8 cellular contexts compared by ENCODE assay signal in the genomic region with DNA sequence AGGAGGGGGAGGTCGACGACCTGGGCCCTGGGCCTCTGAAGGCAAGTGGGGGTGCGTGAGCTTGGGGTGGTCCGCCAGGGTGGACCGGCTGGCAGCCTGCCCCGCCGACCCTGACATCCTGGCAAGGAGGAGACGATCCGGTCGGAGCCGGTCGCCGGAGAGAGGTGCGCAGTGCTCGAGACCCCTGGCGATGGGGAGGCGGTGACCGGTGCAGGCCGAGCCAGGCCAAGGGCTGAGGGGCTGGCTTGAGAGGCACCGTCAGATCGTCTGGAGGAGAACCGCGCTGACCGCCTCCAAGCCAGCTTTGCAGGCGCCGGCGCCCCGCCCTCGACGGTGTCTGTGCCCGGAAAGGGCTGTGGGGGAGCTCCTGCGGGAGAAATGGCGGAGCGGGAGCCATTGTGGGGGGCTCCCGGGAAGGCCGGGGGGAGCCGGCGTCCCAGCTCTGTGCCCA. TPM values are rescaled to one million over a fixed set of nuclear protein-coding genes. Genes with fewer than 3 reads are reported as not detected.
DNase-seq lines count a peak whose midpoint lies in the region; ATAC-seq, FAIRE-seq and TF ChIP-seq lines count a peak whose summit lies in the region.

No MANE protein-coding gene starts in this region.

- CTCF ChIA-PET in A549 (lab: Yijun Ruan, JAX), result interaction anchor here (1.3 kb wide), 1 partner anchor 12 kb away, joined by 3 read pairs; no protein-coding TSS in a partner anchor
- CTCF ChIA-PET in PC-3 (lab: Charles Lee), result no interaction called here

- no peaks in the 10 kb centered on the region for H3K27me3 ChIP-seq in PC-3 (ENCODE audit: low read length)

- H3F3A ChIP-seq in PC-3 (ENCODE audit: low read length, unreplicated experiment), result no peaks in the 10 kb centered on the region

- no peak for FAIRE-seq in A549 (lab: Jason Lieb, UNC)

- intact Hi-C loops in PC-3 (cut with micrococcal nuclease), result no loop called here

- H3K79me2 ChIP-seq in PC-3 (ENCODE audit: low read length), result no peaks in the 10 kb centered on the region

- H3K4me2 ChIP-seq in A549 (peak overlapping the region; percentile 66), PC-3 (ENCODE audit: low read length) (no peak overlapping the region)

- ATAC-seq in A549 (peak; percentile 73 to 86; a peak in 5 of 6 replicates), HG03095 (IDR thresholded peaks at IDR 0.05; ENCODE audit: unreplicated experiment) (peak; percentile 59), PC-3 (no peak), GM21423 (IDR thresholded peaks at IDR 0.05; ENCODE audit: unreplicated experiment) (no peak)

- H3K9me3 ChIP-seq in A549 (no peaks in the 10 kb centered on the region), PC-3 (ENCODE audit: low read length) (no peaks in the 10 kb centered on the region)

- H2AFZ ChIP-seq in PC-3 (ENCODE audit: low read length), result no peak overlapping the region

- TF ChIP-seq POLR2A in A549 (IDR thresholded peaks at IDR 0.05; ENCODE audit: low read length), result no peak

- TF ChIP-seq RAD21 in A549 (conservative IDR thresholded peaks at IDR 0.05 in 1 of 2, IDR thresholded peaks at IDR 0.05 in 1 of 2), result no peak

- BruUV-seq in PC-3 (replicated peaks; lab: Mats Ljungman, UMichigan), result no TSS peak

- no peak for TF ChIP-seq EP300 in A549 (IDR thresholded peaks at IDR 0.05)

- no peaks in the 10 kb centered on the region for H3K36me3 ChIP-seq in PC-3 (ENCODE audit: low read depth, low read length)

- POLR2A ChIA-PET in A549 (lab: Yijun Ruan, JAX), result interaction anchor here (0.6 kb wide), 1 partner anchor 9 kb away, joined by 3 read pairs; no protein-coding TSS in a partner anchor
- POLR2A ChIA-PET in PC-3 (lab: Charles Lee; ENCODE audit: unreplicated experiment), result no interaction called here

- H3K4me1 ChIP-seq in A549, result no peaks in the 10 kb centered on the region
- no peaks in the 10 kb centered on the region for H3K4me1 ChIP-seq in PC-3 (ENCODE audit: insufficient read depth, low read length)

- 47% methylated on average over 14 of the region's 38 CpGs for WGBS in A549 (ENCODE audit: missing lambda C conversion rate)

- no peak overlapping the region for H3K9ac ChIP-seq in PC-3 (ENCODE audit: low read length)

- H4K20me1 ChIP-seq in PC-3 (ENCODE audit: low read length), result no peaks in the 10 kb centered on the region

- TF ChIP-seq CTCF in A549 (IDR thresholded peaks at IDR 0.05) (no peak), astrocyte of the spinal cord (IDR thresholded peaks at IDR 0.05; ENCODE audit: low read depth, low read length) (no peak), PC-3 (conservative IDR thresholded peaks at IDR 0.05; ENCODE audit: low read depth, low read length) (no peak)

- in situ Hi-C loops in astrocyte of the spinal cord (cut with HindIII; ENCODE audit: low sequenced_read_pairs), result no loop called here

- no peaks in the 10 kb centered on the region for H3K9me2 ChIP-seq in PC-3 (replicated peaks; ENCODE audit: low read length)

- DNase-seq in A549 (ENCODE audit: low read depth in 1 of 2, low spot score in 1 of 2) (no peak), astrocyte of the spinal cord (ENCODE audit: low read depth, low spot score) (peak; percentile 11), iPS-NIHi7 (ENCODE audit: extremely low spot score) (peak; percentile 18), PC-3 (no peak), NCI-H1417 treated with DMSO at 0.1 percent for 48 hours (lab: John Stamatoyannopoulos, UW) (no peak)
- DNase-seq in stimulated activated CD8-positive, alpha-beta memory T cell treated with anti-CD3 and anti-CD28 coated beads, Interleukin-4, amount 100 ng/mL, for 48 hours, result peak; percentile 27

- H3K27ac ChIP-seq in A549, result peak overlapping the region in 1 of 2 experiments; percentile 78; a peak in 3 of 6 replicates
- H3K27ac ChIP-seq in PC-3 (ENCODE audit: low read length), result no peak overlapping the region

- H3K4me3 ChIP-seq in A549, result peak overlapping the region; percentile 52
- H3K4me3 ChIP-seq in astrocyte of the spinal cord (ENCODE audit: low read depth, low read length), result peak overlapping the region; percentile 54
- H3K4me3 ChIP-seq in PC-3 (ENCODE audit: low read length), result no peak overlapping the region

TF ChIP-seq in A549, 52 proteins besides CTCF, POLR2A, EP300 and RAD21:
- TF ChIP-seq CBX8 (IDR thresholded peaks at IDR 0.05), result no peak
- TF ChIP-seq, protein P1, sequence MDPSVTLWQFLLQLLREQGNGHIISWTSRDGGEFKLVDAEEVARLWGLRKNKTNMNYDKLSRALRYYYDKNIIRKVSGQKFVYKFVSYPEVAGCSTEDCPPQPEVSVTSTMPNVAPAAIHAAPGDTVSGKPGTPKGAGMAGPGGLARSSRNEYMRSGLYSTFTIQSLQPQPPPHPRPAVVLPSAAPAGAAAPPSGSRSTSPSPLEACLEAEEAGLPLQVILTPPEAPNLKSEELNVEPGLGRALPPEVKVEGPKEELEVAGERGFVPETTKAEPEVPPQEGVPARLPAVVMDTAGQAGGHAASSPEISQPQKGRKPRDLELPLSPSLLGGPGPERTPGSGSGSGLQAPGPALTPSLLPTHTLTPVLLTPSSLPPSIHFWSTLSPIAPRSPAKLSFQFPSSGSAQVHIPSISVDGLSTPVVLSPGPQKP (IDR thresholded peaks at IDR 0.05; ENCODE audit: low read depth, low read length), result no peak
- TF ChIP-seq FOSL2 (IDR thresholded peaks at IDR 0.05), result no peak
- no peak for TF ChIP-seq FOSL2 (CRISPR knock-in tag; IDR thresholded peaks at IDR 0.05)
- TF ChIP-seq FOSB (CRISPR knock-in tag; IDR thresholded peaks at IDR 0.05), result no peak
- TF ChIP-seq, protein P2, sequence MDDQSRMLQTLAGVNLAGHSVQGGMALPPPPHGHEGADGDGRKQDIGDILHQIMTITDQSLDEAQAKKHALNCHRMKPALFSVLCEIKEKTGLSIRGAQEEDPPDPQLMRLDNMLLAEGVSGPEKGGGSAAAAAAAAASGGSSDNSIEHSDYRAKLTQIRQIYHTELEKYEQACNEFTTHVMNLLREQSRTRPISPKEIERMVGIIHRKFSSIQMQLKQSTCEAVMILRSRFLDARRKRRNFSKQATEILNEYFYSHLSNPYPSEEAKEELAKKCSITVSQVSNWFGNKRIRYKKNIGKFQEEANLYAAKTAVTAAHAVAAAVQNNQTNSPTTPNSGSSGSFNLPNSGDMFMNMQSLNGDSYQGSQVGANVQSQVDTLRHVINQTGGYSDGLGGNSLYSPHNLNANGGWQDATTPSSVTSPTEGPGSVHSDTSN (IDR thresholded peaks at IDR 0.05), result no peak
- TF ChIP-seq TP53 (CRISPR knock-in tag; IDR thresholded peaks at IDR 0.05), result no peak
- no peak for TF ChIP-seq MYC (IDR thresholded peaks at IDR 0.05; ENCODE audit: borderline replicate concordance, low read length)
- no peak for TF ChIP-seq NPAS2 (CRISPR knock-in tag; IDR thresholded peaks at IDR 0.05; ENCODE audit: borderline replicate concordance)
- TF ChIP-seq HOXB5 (CRISPR knock-in tag; IDR thresholded peaks at IDR 0.05), result no peak
- no peak for TF ChIP-seq RFX5 (IDR thresholded peaks at IDR 0.05)
- no peak for TF ChIP-seq POLR2AphosphoS2 (conservative IDR thresholded peaks at IDR 0.05; ENCODE audit: low read length)
- TF ChIP-seq RNF2 (IDR thresholded peaks at IDR 0.05; ENCODE audit: borderline replicate concordance, low read depth), result no peak
- TF ChIP-seq ZFP36 (IDR thresholded peaks at IDR 0.05; ENCODE audit: borderline replicate concordance, partially characterized antibody), result no peak
- no peak for TF ChIP-seq MAZ (IDR thresholded peaks at IDR 0.05; ENCODE audit: borderline replicate concordance, low read depth, low read length)
- TF ChIP-seq HDAC2 (IDR thresholded peaks at IDR 0.05), result no peak
- TF ChIP-seq CHD2 (IDR thresholded peaks at IDR 0.05; ENCODE audit: low read length, partially characterized antibody), result no peak
- TF ChIP-seq ZC3H11A (IDR thresholded peaks at IDR 0.05), result no peak

RNA-seq across cellular contexts. Expression of gene GPRASP3, which starts 25.6 kb away (rescaled TPM):
- polyA plus RNA-seq in A549 (2011; rRNA removed) (4.4 and 4.6 TPM in 2 replicates), A549 (2017; fragmentation: RNase III; extraction: RNeasy Plus Mini Kit Qiagen cat#74134 plus additional on column Dnase treatment) (4.7 to 5.0 TPM (median 4.9 TPM) in 3 replicates)
- 1.0 and 1.5 TPM in 2 replicates for polyA plus RNA-seq in A549 (2012; cell fraction: cytosol; rRNA removed)
- polyA plus RNA-seq in A549 (2012; cell fraction: nucleus; rRNA removed), result 0.64 and 1.1 TPM in 2 replicates
- 4.8 and 5.0 TPM in 2 replicates for polyA minus RNA-seq in A549 (2011; rRNA and poly(A)+ RNA removed)
- 1.4 and 1.6 TPM in 2 replicates for total RNA-seq in PC-3 (2014; rRNA removed)

RNA-seq across cellular contexts. Expression of gene GPRASP2, which starts 33.9 kb away (rescaled TPM):
- 6.3 and 6.7 TPM in 2 replicates for polyA plus RNA-seq in A549 (2011; rRNA removed)
- 3.3 and 3.6 TPM in 2 replicates for polyA plus RNA-seq in A549 (2012; cell fraction: cytosol; rRNA removed)
- polyA plus RNA-seq in A549 (2012; cell fraction: nucleus; rRNA removed), result 2.5 and 3.6 TPM in 2 replicates
- polyA plus RNA-seq in A549 (2017; fragmentation: RNase III; extraction: RNeasy Plus Mini Kit Qiagen cat#74134 plus additional on column Dnase treatment), result 5.7 to 6.1 TPM (median 5.9 TPM) in 3 replicates
- polyA minus RNA-seq in A549 (2011; rRNA and poly(A)+ RNA removed), result 6.7 and 8.1 TPM in 2 replicates
- total RNA-seq in PC-3 (2014; rRNA removed), result 12.1 and 17.1 TPM in 2 replicates

Comparison
In these comparisons a context has a peak if more than half of its experiments do, and no peak if none do; other contexts are left out.
1. ATAC-seq: peak in A549 (2 of 2) and HG03095 (single experiment); none in PC-3 (single experiment) and GM21423 (single experiment).
2. DNase-seq: peak in astrocyte of the spinal cord (single experiment), iPS-NIHi7 (single experiment) and stimulated activated CD8-positive, alpha-beta memory T cell treated with anti-CD3 and anti-CD28 coated beads, Interleukin-4, amount 100 ng/mL, for 48 hours (single experiment); none in A549 (0 of 2), PC-3 (single experiment) and NCI-H1417 treated with DMSO at 0.1 percent for 48 hours (single experiment).